Comparison of ENCODE assay signal across 8 cellular contexts in the genomic region with DNA sequence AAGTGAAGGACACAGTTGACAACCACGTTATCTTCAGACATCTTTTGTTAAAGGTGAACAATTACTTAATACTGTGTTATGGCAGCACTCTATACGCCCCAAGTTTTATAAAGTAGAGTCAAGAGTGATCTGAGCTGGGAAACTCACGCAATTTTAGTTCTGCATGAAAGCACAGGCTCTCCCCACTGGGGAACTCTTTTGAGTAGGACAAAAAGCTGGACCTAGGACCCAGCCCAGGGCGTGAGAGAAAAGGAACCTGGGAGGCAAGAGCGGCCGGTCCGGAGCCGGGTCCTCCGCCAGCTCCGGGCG.
A peak's percentile ranks its signal among the peaks of the same experiment; 100 is the strongest.
DNase-seq lines count a peak whose midpoint lies in the region; ATAC-seq and TF ChIP-seq lines count a peak whose summit lies in the region.

No MANE protein-coding gene starts in this region.

- H3K4me3 ChIP-seq in CD8-positive, alpha-beta memory T cell (ENCODE audit: low read length): no peak overlapping the region
- H3K4me3 ChIP-seq in SJCRH30 (peak overlapping the region; percentile 65), fibroblast of pulmonary artery (replicated peaks; ENCODE audit: low read depth, low read length) (peak overlapping the region; percentile 65), prostate gland (peak overlapping the region; percentile 65 to 69)

- no peak for DNase-seq in CD8-positive, alpha-beta memory T cell
- no peak for DNase-seq in SJCRH30
- DNase-seq in fibroblast of pulmonary artery (ENCODE audit: low read depth): no peak
- DNase-seq in prostate gland (ENCODE audit: low spot score): no peak
- no peak for DNase-seq in NCI-H1092 (lab: John Stamatoyannopoulos, UW)

- TF ChIP-seq POLR2A in prostate gland (IDR thresholded peaks at IDR 0.05): no peak

- ATAC-seq in GM18868 (IDR thresholded peaks at IDR 0.05; ENCODE audit: unreplicated experiment) (no peak), HG03196 (IDR thresholded peaks at IDR 0.05; ENCODE audit: unreplicated experiment) (no peak), HG03439 (IDR thresholded peaks at IDR 0.05; ENCODE audit: unreplicated experiment) (no peak)

- peak overlapping the region; percentile 44 to 91 (median 88) for H3K27ac Mint-ChIP-seq in CD8-positive, alpha-beta memory T cell

- H3K4me1 ChIP-seq in CD8-positive, alpha-beta memory T cell (ENCODE audit: insufficient read depth, low read length): peaks cover 23% of the 10 kb centered on the region
- H3K4me1 ChIP-seq in SJCRH30 (no peaks in the 10 kb centered on the region), prostate gland (replicated peaks) (no peaks in the 10 kb centered on the region)

- POLR2A ChIA-PET in CD8-positive, alpha-beta memory T cell (lab: Charles Lee): interaction anchor here (1.0 kb wide), 1 partner anchor 13 kb away, joined by 5 read pairs; no protein-coding TSS in a partner anchor

- H3K27me3 ChIP-seq in CD8-positive, alpha-beta memory T cell (ENCODE audit: insufficient read depth, low read length, poor library complexity, severe bottlenecking): peaks cover 4% of the 10 kb centered on the region
- H3K27me3 ChIP-seq in SJCRH30: peaks cover 18% of the 10 kb centered on the region; the same call in 1 of the 2 replicates
- no peaks in the 10 kb centered on the region for H3K27me3 ChIP-seq in prostate gland (replicated peaks; ENCODE audit: insufficient read depth)

- no peaks in the 10 kb centered on the region for H3K9me3 Mint-ChIP-seq in CD8-positive, alpha-beta memory T cell

- peaks cover 32 to 55% (median 45%) of the 10 kb centered on the region in 3 donors for H3K4me1 Mint-ChIP-seq in CD8-positive, alpha-beta memory T cell

- H3K36me3 ChIP-seq in CD8-positive, alpha-beta memory T cell (ENCODE audit: insufficient read depth, low read length): no peaks in the 10 kb centered on the region
- H3K36me3 ChIP-seq in SJCRH30: no peaks in the 10 kb centered on the region
- no peaks in the 10 kb centered on the region for H3K36me3 ChIP-seq in prostate gland

- peak overlapping the region; percentile 45 for H3K27ac ChIP-seq in CD8-positive, alpha-beta memory T cell (ENCODE audit: low read depth, low read length)
- no peak overlapping the region for H3K27ac ChIP-seq in SJCRH30
- peak overlapping the region; percentile 61 to 72 for H3K27ac ChIP-seq in prostate gland

- WGBS in prostate gland: 2% methylated on average over 11 of the region's 11 CpGs

- no peaks in the 10 kb centered on the region for H3K9me3 ChIP-seq in CD8-positive, alpha-beta memory T cell (ENCODE audit: low read length)
- no peaks in the 10 kb centered on the region for H3K9me3 ChIP-seq in SJCRH30 (replicated peaks)
- no peaks in the 10 kb centered on the region for H3K9me3 ChIP-seq in prostate gland

- H3K4me3 Mint-ChIP-seq in CD8-positive, alpha-beta memory T cell: peak overlapping the region; percentile 83 to 97 (median 91)

- CTCF ChIA-PET in CD8-positive, alpha-beta memory T cell (lab: Charles Lee): interaction anchor here (1.8 kb wide), 1 partner anchor 50 kb away, joined by 3 read pairs; no protein-coding TSS in a partner anchor

- peaks cover 0 to 8% (median 0%) of the 10 kb centered on the region in 3 donors for H3K36me3 Mint-ChIP-seq in CD8-positive, alpha-beta memory T cell

- H3K27me3 Mint-ChIP-seq in CD8-positive, alpha-beta memory T cell: peaks cover 4 to 7% of the 10 kb centered on the region in 2 donors

- TF ChIP-seq CTCF in fibroblast of pulmonary artery (IDR thresholded peaks at IDR 0.05; ENCODE audit: low read length, missing control alignments) (no peak), prostate gland (IDR thresholded peaks at IDR 0.05) (no peak)

- intact Hi-C loops in prostate gland (cut with DNase I): no loop called here
